Comparison of ENCODE assay signal across 2 cellular contexts in genomic region chr11:118841469-118842222, GRCh38.
TF ChIP-seq lines count a peak whose summit lies in the region.

No MANE protein-coding gene starts in this region.

TF ChIP-seq in HCT116, 20 proteins besides CTCF, POLR2A, EP300 and RAD21:
- TF ChIP-seq SIN3A (IDR thresholded peaks at IDR 0.05; ENCODE audit: low read depth), result no peak
- TF ChIP-seq, protein P1, sequence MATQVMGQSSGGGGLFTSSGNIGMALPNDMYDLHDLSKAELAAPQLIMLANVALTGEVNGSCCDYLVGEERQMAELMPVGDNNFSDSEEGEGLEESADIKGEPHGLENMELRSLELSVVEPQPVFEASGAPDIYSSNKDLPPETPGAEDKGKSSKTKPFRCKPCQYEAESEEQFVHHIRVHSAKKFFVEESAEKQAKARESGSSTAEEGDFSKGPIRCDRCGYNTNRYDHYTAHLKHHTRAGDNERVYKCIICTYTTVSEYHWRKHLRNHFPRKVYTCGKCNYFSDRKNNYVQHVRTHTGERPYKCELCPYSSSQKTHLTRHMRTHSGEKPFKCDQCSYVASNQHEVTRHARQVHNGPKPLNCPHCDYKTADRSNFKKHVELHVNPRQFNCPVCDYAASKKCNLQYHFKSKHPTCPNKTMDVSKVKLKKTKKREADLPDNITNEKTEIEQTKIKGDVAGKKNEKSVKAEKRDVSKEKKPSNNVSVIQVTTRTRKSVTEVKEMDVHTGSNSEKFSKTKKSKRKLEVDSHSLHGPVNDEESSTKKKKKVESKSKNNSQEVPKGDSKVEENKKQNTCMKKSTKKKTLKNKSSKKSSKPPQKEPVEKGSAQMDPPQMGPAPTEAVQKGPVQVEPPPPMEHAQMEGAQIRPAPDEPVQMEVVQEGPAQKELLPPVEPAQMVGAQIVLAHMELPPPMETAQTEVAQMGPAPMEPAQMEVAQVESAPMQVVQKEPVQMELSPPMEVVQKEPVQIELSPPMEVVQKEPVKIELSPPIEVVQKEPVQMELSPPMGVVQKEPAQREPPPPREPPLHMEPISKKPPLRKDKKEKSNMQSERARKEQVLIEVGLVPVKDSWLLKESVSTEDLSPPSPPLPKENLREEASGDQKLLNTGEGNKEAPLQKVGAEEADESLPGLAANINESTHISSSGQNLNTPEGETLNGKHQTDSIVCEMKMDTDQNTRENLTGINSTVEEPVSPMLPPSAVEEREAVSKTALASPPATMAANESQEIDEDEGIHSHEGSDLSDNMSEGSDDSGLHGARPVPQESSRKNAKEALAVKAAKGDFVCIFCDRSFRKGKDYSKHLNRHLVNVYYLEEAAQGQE (IDR thresholded peaks at IDR 0.05; ENCODE audit: low read depth), result no peak
- no peak for TF ChIP-seq YY1 (IDR thresholded peaks at IDR 0.05; ENCODE audit: extremely low read depth, insufficient replicate concordance, low read depth, low read length)
- TF ChIP-seq, protein P2, sequence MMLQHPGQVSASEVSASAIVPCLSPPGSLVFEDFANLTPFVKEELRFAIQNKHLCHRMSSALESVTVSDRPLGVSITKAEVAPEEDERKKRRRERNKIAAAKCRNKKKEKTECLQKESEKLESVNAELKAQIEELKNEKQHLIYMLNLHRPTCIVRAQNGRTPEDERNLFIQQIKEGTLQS (IDR thresholded peaks at IDR 0.05), result no peak
- no peak for TF ChIP-seq JUND (IDR thresholded peaks at IDR 0.05)
TF ChIP-seq in HCT116: peak in this region for 0.

TF ChIP-seq in liver, 16 proteins besides CTCF, POLR2A, EP300 and RAD21:
- TF ChIP-seq, protein P1 (IDR thresholded peaks at IDR 0.05), result no peak
- TF ChIP-seq YY1 (IDR thresholded peaks at IDR 0.05) (peak; percentile 73), FOXA1 (IDR thresholded peaks at IDR 0.05) (no peak), EGR1 (IDR thresholded peaks at IDR 0.05; ENCODE audit: low read depth in 2 of 2) (no peak), HNF4A (conservative IDR thresholded peaks at IDR 0.05) (peak; percentile 99), FOXA2 (IDR thresholded peaks at IDR 0.05) (no peak), NR2F2 (IDR thresholded peaks at IDR 0.05) (peak; percentile 66), SP1 (IDR thresholded peaks at IDR 0.05) (peak; percentile 88), RXRA (IDR thresholded peaks at IDR 0.05) (peak; percentile 86 to 89), TAF1 (conservative IDR thresholded peaks at IDR 0.05) (no peak), JUND (IDR thresholded peaks at IDR 0.05) (peak in 1 of 2 donors; percentile 69), HNF4G (IDR thresholded peaks at IDR 0.05) (peak; percentile 95)
- TF ChIP-seq, protein P3, sequence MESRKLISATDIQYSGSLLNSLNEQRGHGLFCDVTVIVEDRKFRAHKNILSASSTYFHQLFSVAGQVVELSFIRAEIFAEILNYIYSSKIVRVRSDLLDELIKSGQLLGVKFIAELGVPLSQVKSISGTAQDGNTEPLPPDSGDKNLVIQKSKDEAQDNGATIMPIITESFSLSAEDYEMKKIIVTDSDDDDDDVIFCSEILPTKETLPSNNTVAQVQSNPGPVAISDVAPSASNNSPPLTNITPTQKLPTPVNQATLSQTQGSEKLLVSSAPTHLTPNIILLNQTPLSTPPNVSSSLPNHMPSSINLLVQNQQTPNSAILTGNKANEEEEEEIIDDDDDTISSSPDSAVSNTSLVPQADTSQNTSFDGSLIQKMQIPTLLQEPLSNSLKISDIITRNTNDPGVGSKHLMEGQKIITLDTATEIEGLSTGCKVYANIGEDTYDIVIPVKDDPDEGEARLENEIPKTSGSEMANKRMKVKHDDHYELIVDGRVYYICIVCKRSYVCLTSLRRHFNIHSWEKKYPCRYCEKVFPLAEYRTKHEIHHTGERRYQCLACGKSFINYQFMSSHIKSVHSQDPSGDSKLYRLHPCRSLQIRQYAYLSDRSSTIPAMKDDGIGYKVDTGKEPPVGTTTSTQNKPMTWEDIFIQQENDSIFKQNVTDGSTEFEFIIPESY (IDR thresholded peaks at IDR 0.05), result peak; percentile 32
- TF ChIP-seq, protein P4, sequence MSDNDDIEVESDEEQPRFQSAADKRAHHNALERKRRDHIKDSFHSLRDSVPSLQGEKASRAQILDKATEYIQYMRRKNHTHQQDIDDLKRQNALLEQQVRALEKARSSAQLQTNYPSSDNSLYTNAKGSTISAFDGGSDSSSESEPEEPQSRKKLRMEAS (IDR thresholded peaks at IDR 0.05), result peak; percentile 52
- TF ChIP-seq, protein P2 (IDR thresholded peaks at IDR 0.05), result peak; percentile 18
